8 cellular contexts compared by ENCODE assay signal in genomic region chr3:143120716-143121239, GRCh38. TPM values are rescaled to one million over a fixed set of nuclear protein-coding genes. Genes with fewer than 3 reads are reported as not detected.
DNase-seq lines count a peak whose midpoint lies in the region; ATAC-seq and TF ChIP-seq lines count a peak whose summit lies in the region.

No MANE protein-coding gene starts in this region.

- no peak overlapping the region for H3K18ac ChIP-seq in IMR-90 (ENCODE audit: low read depth, low read length)

- no peak overlapping the region for H3K9ac ChIP-seq in IMR-90 (ENCODE audit: low read depth, low read length)

- in situ Hi-C loops in IMR-90 (cut with MboI; ENCODE audit: low sequenced_read_pairs): loop anchor here (10.0 kb wide), 1 partner anchor 184 kb away; no protein-coding TSS in a partner anchor

- DNase-seq in CD8-positive, alpha-beta memory T cell: peak; percentile 3 to 54 (median 35)
- DNase-seq in IMR-90: peak; percentile 26
- DNase-seq in activated CD8-positive, alpha-beta memory T cell treated with anti-CD3 and anti-CD28 coated beads, Interleukin-2, amount 10 ng/mL, durations not matched to agents 7 days and 5 days: peak; percentile 61
- DNase-seq in fibroblast of mammary gland (ENCODE audit: low read depth): peak; percentile 42
- DNase-seq in osteocyte (ENCODE audit: extremely low spot score, unreplicated experiment): no peak

- H2BK15ac ChIP-seq in IMR-90 (ENCODE audit: low read depth, low read length): no peak overlapping the region

- no peak overlapping the region for H3K27ac Mint-ChIP-seq in CD8-positive, alpha-beta memory T cell
- H3K27ac Mint-ChIP-seq in activated CD8-positive, alpha-beta memory T cell treated with anti-CD3 and anti-CD28 coated beads, Interleukin-2, amount 10 ng/mL, durations not matched to agents 7 days and 5 days: no peak overlapping the region
- no peak overlapping the region for H3K27ac Mint-ChIP-seq in osteocyte (ENCODE audit: unreplicated experiment)

- H3K4ac ChIP-seq in IMR-90 (ENCODE audit: low read depth, low read length): no peak overlapping the region

- no peak overlapping the region for H4K91ac ChIP-seq in IMR-90 (ENCODE audit: insufficient read depth, low read depth, low read length)

- WGBS in IMR-90 (ENCODE audit: extremely low coverage in 2 of 2, insufficient read length in 1 of 2), 2 experiments: 2% methylated on average over 29 of the region's 60 CpGs; no CpG with 5 or more reads in 1 of the 2 experiments

- intact Hi-C loops in IMR-90 (cut with micrococcal nuclease): loop anchor here (1.0 to 2.0 kb wide), 2 partner anchors 524 to 642 kb away; no protein-coding TSS in a partner anchor

- H2AK9ac ChIP-seq in IMR-90 (replicated peaks; ENCODE audit: low read depth, low read length, poor library complexity): no peak overlapping the region

- no peak for TF ChIP-seq RAD21 in IMR-90 (IDR thresholded peaks at IDR 0.05; ENCODE audit: low read length)

- no peaks in the 10 kb centered on the region for H3K36me3 ChIP-seq in CD8-positive, alpha-beta memory T cell (ENCODE audit: insufficient read depth, low read length)
- no peaks in the 10 kb centered on the region for H3K36me3 ChIP-seq in IMR-90 (ENCODE audit: control insufficient read depth, insufficient read depth, low read length)

- no peak overlapping the region for H2AK5ac ChIP-seq in IMR-90 (ENCODE audit: low read depth, low read length)

- H3K9me3 ChIP-seq in CD8-positive, alpha-beta memory T cell (ENCODE audit: low read length): no peaks in the 10 kb centered on the region
- no peaks in the 10 kb centered on the region for H3K9me3 ChIP-seq in IMR-90 (ENCODE audit: control insufficient read depth, insufficient read depth, low read length)

- H3K27me3 Mint-ChIP-seq in CD8-positive, alpha-beta memory T cell: peaks cover 5 to 7% of the 10 kb centered on the region in 2 donors
- H3K27me3 Mint-ChIP-seq in activated CD8-positive, alpha-beta memory T cell treated with anti-CD3 and anti-CD28 coated beads, Interleukin-2, amount 10 ng/mL, durations not matched to agents 7 days and 5 days: peaks cover 46% of the 10 kb centered on the region
- H3K27me3 Mint-ChIP-seq in osteocyte (ENCODE audit: unreplicated experiment): peaks cover 5% of the 10 kb centered on the region

- H3K4me1 ChIP-seq in CD8-positive, alpha-beta memory T cell (ENCODE audit: insufficient read depth, low read length): peaks cover 30% of the 10 kb centered on the region
- peaks cover 6% of the 10 kb centered on the region for H3K4me1 ChIP-seq in IMR-90 (ENCODE audit: control insufficient read depth, insufficient read depth, low read length)

- H3K4me1 Mint-ChIP-seq in CD8-positive, alpha-beta memory T cell: peaks cover 6 to 31% (median 20%) of the 10 kb centered on the region in 3 donors
- peaks cover 21% of the 10 kb centered on the region for H3K4me1 Mint-ChIP-seq in activated CD8-positive, alpha-beta memory T cell treated with anti-CD3 and anti-CD28 coated beads, Interleukin-2, amount 10 ng/mL, durations not matched to agents 7 days and 5 days
- H3K4me1 Mint-ChIP-seq in osteocyte (ENCODE audit: unreplicated experiment): peaks cover 44% of the 10 kb centered on the region

- POLR2A ChIA-PET in CD8-positive, alpha-beta memory T cell (lab: Charles Lee): no interaction called here
- POLR2A ChIA-PET in IMR-90 (lab: Charles Lee; ENCODE audit: unreplicated experiment): interaction anchor here (0.5 kb wide), 1 partner anchor 27 kb away, joined by 5 read pairs; no protein-coding TSS in a partner anchor

- no peak overlapping the region for H2BK5ac ChIP-seq in IMR-90 (ENCODE audit: low read depth, low read length, poor library complexity, severe bottlenecking)

- H2BK20ac ChIP-seq in IMR-90 (ENCODE audit: low read depth, low read length): no peak overlapping the region

- no peak overlapping the region for H4K8ac ChIP-seq in IMR-90 (ENCODE audit: low read depth in 2 of 2, low read length in 2 of 2)

- H3K27me3 ChIP-seq in CD8-positive, alpha-beta memory T cell (ENCODE audit: insufficient read depth, low read length, poor library complexity, severe bottlenecking): no peaks in the 10 kb centered on the region
- H3K27me3 ChIP-seq in IMR-90 (ENCODE audit: control insufficient read depth, insufficient read depth, low read length): peaks cover 7% of the 10 kb centered on the region; the same call in 1 of the 2 replicates

- ATAC-seq in GM19452 (IDR thresholded peaks at IDR 0.05; ENCODE audit: unreplicated experiment) (peak; percentile 42), IMR-90 (ENCODE audit: low read depth) (peak; percentile 10; the same call in 1 of the 2 replicates), HG03025 (IDR thresholded peaks at IDR 0.05; ENCODE audit: low FRiP score, unreplicated experiment) (no peak), HG03378 (IDR thresholded peaks at IDR 0.05; ENCODE audit: unreplicated experiment) (no peak)
- ATAC-seq in activated CD8-positive, alpha-beta memory T cell treated with anti-CD3 and anti-CD28 coated beads, Interleukin-2, amount 10 ng/mL, durations not matched to agents 7 days and 5 days: peak; percentile 47

- dilution Hi-C loops in IMR-90 (cut with HindIII; ENCODE audit: low sequenced_read_pairs, unreplicated experiment): no loop called here

- peak overlapping the region; percentile 65 for H3K4me3 ChIP-seq in CD8-positive, alpha-beta memory T cell (ENCODE audit: low read length)
- peak overlapping the region; percentile 94 for H3K4me3 ChIP-seq in IMR-90 (ENCODE audit: insufficient read depth, low read depth, low read length)
- H3K4me3 ChIP-seq in fibroblast of mammary gland (ENCODE audit: control insufficient read depth, low read depth, low read length): peak overlapping the region; percentile 85

- no TSS peak for BruUV-seq in IMR-90 (replicated peaks; lab: Mats Ljungman, UMichigan)

- H3K4me2 ChIP-seq in IMR-90 (ENCODE audit: low read depth, low read length): peak overlapping the region; percentile 89

- CTCF ChIA-PET in CD8-positive, alpha-beta memory T cell (lab: Charles Lee): interaction anchor here (0.8 to 1.6 kb wide), 4 partner anchors 13 to 851 kb away, joined by 3 to 6 read pairs (median 3); partner anchors contain the start of gene DIPK2A
- CTCF ChIA-PET in IMR-90 (lab: Yijun Ruan, JAX): interaction anchor here (0.6 to 1.7 kb wide), 9 partner anchors 11 to 1110 kb away, joined by 3 to 9 read pairs (median 3); no protein-coding TSS in a partner anchor
- CTCF ChIA-PET in activated CD8-positive, alpha-beta memory T cell treated with anti-CD3 and anti-CD28 coated beads, Interleukin-2, amount 10 ng/mL, durations not matched to agents 7 days and 5 days (lab: Charles Lee): interaction anchor here (0.5 to 3.4 kb wide), 29 partner anchors 9 to 655 kb away, joined by 3 to 30 read pairs (median 4); partner anchors contain the start of gene U2SURP

- no peak overlapping the region for H3K56ac ChIP-seq in IMR-90 (ENCODE audit: extremely low read depth, insufficient read depth, low read length)

- H4K20me1 ChIP-seq in IMR-90 (ENCODE audit: insufficient read depth, low read length): no peaks in the 10 kb centered on the region

- H4K5ac ChIP-seq in IMR-90 (ENCODE audit: low read depth, low read length): no peak overlapping the region

- H2BK120ac ChIP-seq in IMR-90 (ENCODE audit: low read depth, low read length): no peak overlapping the region

- H3K9me1 ChIP-seq in IMR-90 (ENCODE audit: insufficient read depth, low read length): no peaks in the 10 kb centered on the region; the same call in 1 of the 2 replicates

- H2AFZ ChIP-seq in IMR-90 (replicated peaks; ENCODE audit: low read length, poor library complexity): peak overlapping the region; percentile 89

- no peak overlapping the region for H3K14ac ChIP-seq in IMR-90 (replicated peaks; ENCODE audit: low read depth, low read length)

- no peaks in the 10 kb centered on the region for H3K9me3 Mint-ChIP-seq in CD8-positive, alpha-beta memory T cell
- H3K9me3 Mint-ChIP-seq in activated CD8-positive, alpha-beta memory T cell treated with anti-CD3 and anti-CD28 coated beads, Interleukin-2, amount 10 ng/mL, durations not matched to agents 7 days and 5 days (ENCODE audit: low read depth): no peaks in the 10 kb centered on the region
- no peaks in the 10 kb centered on the region for H3K9me3 Mint-ChIP-seq in osteocyte (ENCODE audit: unreplicated experiment)

- TF ChIP-seq CTCF in IMR-90 (conservative IDR thresholded peaks at IDR 0.05; ENCODE audit: low read depth, low read length) (peak; percentile 29; the same call in 1 of the 2 replicates), fibroblast of mammary gland (conservative IDR thresholded peaks at IDR 0.05; ENCODE audit: control insufficient read depth, insufficient read depth, low read depth, low read length) (no peak), osteocyte (IDR thresholded peaks at IDR 0.05) (no peak)

- H3K4me3 Mint-ChIP-seq in CD8-positive, alpha-beta memory T cell: peak overlapping the region; percentile 63 to 83 (median 78)
- peak overlapping the region; percentile 62 for H3K4me3 Mint-ChIP-seq in activated CD8-positive, alpha-beta memory T cell treated with anti-CD3 and anti-CD28 coated beads, Interleukin-2, amount 10 ng/mL, durations not matched to agents 7 days and 5 days
- peak overlapping the region; percentile 65 for H3K4me3 Mint-ChIP-seq in osteocyte (ENCODE audit: unreplicated experiment)

- no peak for TF ChIP-seq POLR2A in IMR-90 (IDR thresholded peaks at IDR 0.05; ENCODE audit: low read depth, low read length)

- H3K36me3 Mint-ChIP-seq in CD8-positive, alpha-beta memory T cell: peaks cover 0 to 7% (median 2%) of the 10 kb centered on the region in 3 donors
- no peaks in the 10 kb centered on the region for H3K36me3 Mint-ChIP-seq in activated CD8-positive, alpha-beta memory T cell treated with anti-CD3 and anti-CD28 coated beads, Interleukin-2, amount 10 ng/mL, durations not matched to agents 7 days and 5 days
- H3K36me3 Mint-ChIP-seq in osteocyte (ENCODE audit: unreplicated experiment): peaks cover 17% of the 10 kb centered on the region

- H3K79me1 ChIP-seq in IMR-90 (ENCODE audit: low read depth in 1 of 2, low read length in 2 of 2): no peaks in the 10 kb centered on the region

- H3K27ac ChIP-seq in CD8-positive, alpha-beta memory T cell (ENCODE audit: low read depth, low read length): peak overlapping the region; percentile 12
- H3K27ac ChIP-seq in IMR-90 (ENCODE audit: insufficient read depth, low read length): no peak overlapping the region

- H3K23ac ChIP-seq in IMR-90 (ENCODE audit: low read depth, low read length): no peak overlapping the region

TF ChIP-seq in IMR-90, 13 proteins besides CTCF, POLR2A, EP300 and RAD21 (continues in another document):
- TF ChIP-seq MAFK (IDR thresholded peaks at IDR 0.05; ENCODE audit: low read depth, low read length): no peak
- no peak for TF ChIP-seq RFX5 (IDR thresholded peaks at IDR 0.05; ENCODE audit: low read depth, low read length)
- no peak for TF ChIP-seq CHD1 (IDR thresholded peaks at IDR 0.05; ENCODE audit: low read depth, low read length)

RNA-seq across cellular contexts. Expression of gene CHST2, which starts 1.2 kb away (rescaled TPM):
- 1 to 10 TPM; 2.9 to 3.0 TPM for total RNA-seq in CD8-positive, alpha-beta memory T cell
- polyA plus RNA-seq in CD8-positive, alpha-beta memory T cell: 6.2 TPM
- total RNA-seq in IMR-90 (2012; rRNA removed) (0.90 and 1.1 TPM in 2 replicates), osteocyte (41.6 and 44.5 TPM in 2 replicates)
- polyA plus RNA-seq in IMR-90 (2012; rRNA removed): 1.4 TPM in 2 replicates
- polyA plus RNA-seq in IMR-90 (2012; cell fraction: cytosol; rRNA removed): 1.1 and 2.2 TPM in 2 replicates
- polyA plus RNA-seq in IMR-90 (2012; cell fraction: nucleus; rRNA removed; ENCODE audit: low replicate concordance): 0.45 and 1.1 TPM in 2 replicates
- total RNA-seq in activated CD8-positive, alpha-beta memory T cell treated with anti-CD3 and anti-CD28 coated beads, Interleukin-2, amount 10 ng/mL, durations not matched to agents 7 days and 5 days: 10 to 100 TPM in 1 of 2 experiments, 1 to 10 TPM in 1; 2.9 to 16.3 TPM

Comparison
In these comparisons a context has a peak if more than half of its experiments do, and no peak if none do; other contexts are left out.
1. ATAC-seq: peak in GM19452 (single experiment), IMR-90 (single experiment) and activated CD8-positive, alpha-beta memory T cell treated with anti-CD3 and anti-CD28 coated beads, Interleukin-2, amount 10 ng/mL, durations not matched to agents 7 days and 5 days (single experiment); none in HG03025 (single experiment) and HG03378 (single experiment).
2. Peak in every context shown above with its lines, with median percentiles within 50 percentile points of each other: H3K4me3 ChIP-seq and H3K4me3 Mint-ChIP-seq.